Comparison of ENCODE assay signal across 8 cellular contexts in genomic region chr17:28405632-28406477, GRCh38. TPM values are rescaled to one million over a fixed set of nuclear protein-coding genes. Genes with fewer than 3 reads are reported as not detected.
DNase-seq lines count a peak whose midpoint lies in the region; FAIRE-seq and TF ChIP-seq lines count a peak whose summit lies in the region.

Gene SLC46A1 (minus strand): TSS chr17:28406212. CDS start chr17:28406114, 98 bp downstream.

- 0% methylated on average over 15 of the region's 70 CpGs for WGBS in SK-N-SH (ENCODE audit: low lambda C conversion rate)

- no peaks in the 10 kb centered on the region for H4K20me1 ChIP-seq in SK-N-SH (ENCODE audit: insufficient read depth)

- H3K79me2 ChIP-seq in SK-N-SH (ENCODE audit: insufficient read depth) = no peaks in the 10 kb centered on the region

- peaks cover 13% of the 10 kb centered on the region for H3K36me3 Mint-ChIP-seq in brain

- H3K9me3 ChIP-seq in SK-N-SH = no peaks in the 10 kb centered on the region

- peaks cover 13% of the 10 kb centered on the region for H3K27me3 Mint-ChIP-seq in brain

- H3F3A ChIP-seq in SK-N-SH (replicated peaks; ENCODE audit: insufficient read depth) = peaks cover 8% of the 10 kb centered on the region

- peak; percentile 76 for FAIRE-seq in GM19239 (lab: Jason Lieb, UNC)

- TF ChIP-seq CTCF in SK-N-SH (IDR thresholded peaks at IDR 0.05) (no peak), brain (conservative IDR thresholded peaks at IDR 0.05) (no peak)

- DNase-seq in AG20443 (ENCODE audit: low spot score) (peak; percentile 85), GM19239 (ENCODE audit: insufficient read length, low spot score) (peak; percentile 63), SK-N-SH (peak; percentile 91), iPS-NIHi11 (ENCODE audit: low spot score) (peak; percentile 79), DMS153 treated with DMSO at 0.1 percent for 48 hours (lab: John Stamatoyannopoulos, UW; ENCODE audit: unreplicated experiment) (no peak)

- TF ChIP-seq EP300 in Ishikawa (IDR thresholded peaks at IDR 0.05; ENCODE audit: borderline replicate concordance) (no peak), SK-N-SH (IDR thresholded peaks at IDR 0.05; ENCODE audit: borderline replicate concordance in 1 of 2, low read depth in 1 of 2, low read length in 1 of 2) (no peak)

- no peaks in the 10 kb centered on the region for H3K9me2 ChIP-seq in SK-N-SH

- peak within 1 kb of the TSS; percentile 68 for H3K9ac ChIP-seq in SK-N-SH

- peaks cover 46% of the 10 kb centered on the region for H3K4me1 Mint-ChIP-seq in brain

- no peak for TF ChIP-seq RAD21 in Ishikawa (IDR thresholded peaks at IDR 0.05; ENCODE audit: low read depth)
- no peak for TF ChIP-seq RAD21 in SK-N-SH (IDR thresholded peaks at IDR 0.05; ENCODE audit: low read length)

- POLR2A ChIA-PET in SK-N-SH (lab: Yijun Ruan, JAX) = interaction anchor here (0.7 to 2.4 kb wide), 8 partner anchors 10 to 169 kb away, joined by 3 to 11 read pairs (median 4); partner anchors contain the start of genes IFT20, POLDIP2, SARM1 and TNFAIP1

- H3K4me1 ChIP-seq in SK-N-SH (ENCODE audit: control insufficient read depth in 1 of 2, insufficient read depth in 2 of 2, low read depth in 1 of 2, low read length in 1 of 2) = peaks cover 10 to 16% of the 10 kb centered on the region in 2 experiments; a peak in 2 of 4 replicates

- peak within 1 kb of the TSS; percentile 86 to 89 (median 87) for H3K4me3 Mint-ChIP-seq in brain

- H3K27ac Mint-ChIP-seq in brain = peak within 1 kb of the TSS; percentile 72 to 95 (median 86)

- H3K4me2 ChIP-seq in SK-N-SH = peak within 1 kb of the TSS; percentile 99

- H3K4me3 ChIP-seq in SK-N-SH (ENCODE audit: low read depth in 2 of 2, low read length in 1 of 2) = peak within 1 kb of the TSS; percentile 60 to 88
- peak within 1 kb of the TSS; percentile 51 to 72 (median 60) for H3K4me3 ChIP-seq in skin epidermis

- H3K36me3 ChIP-seq in SK-N-SH (replicated peaks in 1 of 2; ENCODE audit: control insufficient read depth in 1 of 2, insufficient read depth in 2 of 2, low read length in 1 of 2) = peaks cover 0 to 22% of the 10 kb centered on the region in 2 experiments

- CTCF ChIA-PET in SK-N-SH (lab: Yijun Ruan, JAX) = interaction anchor here (0.8 to 4.2 kb wide), 7 partner anchors 9 to 135 kb away, joined by 3 to 23 read pairs (median 4); partner anchors contain the start of gene POLDIP2

- peak within 1 kb of the TSS; percentile 96 for H2AFZ ChIP-seq in SK-N-SH (ENCODE audit: low read depth)

- no peaks in the 10 kb centered on the region for H3K9me3 Mint-ChIP-seq in brain

- no peaks in the 10 kb centered on the region for H3K27me3 ChIP-seq in SK-N-SH (ENCODE audit: insufficient read depth)

- H3K27ac ChIP-seq in SK-N-SH (ENCODE audit: low read depth in 2 of 2, low read length in 1 of 2) = peak within 1 kb of the TSS; percentile 16 to 56; a peak in 3 of 4 replicates
- H3K27ac ChIP-seq in skin epidermis = peak within 1 kb of the TSS in 15 of 21 experiments; percentile 21 to 66 (median 41)

TF ChIP-seq in Ishikawa, 13 proteins besides CTCF, POLR2A, EP300 and RAD21 (continues in another document):
- TF ChIP-seq TCF12 (IDR thresholded peaks at IDR 0.05; ENCODE audit: low read depth) (peak; percentile 70), FOXM1 (IDR thresholded peaks at IDR 0.05; ENCODE audit: borderline replicate concordance, low read depth) (no peak), CREB1 (IDR thresholded peaks at IDR 0.05; ENCODE audit: low read depth) (no peak), CEBPB (IDR thresholded peaks at IDR 0.05) (no peak), REST (IDR thresholded peaks at IDR 0.05; ENCODE audit: low read depth) (0 out of 2 replicates have a peak, but pooled peaks have one; percentile 25), USF1 (IDR thresholded peaks at IDR 0.05) (no peak), YY1 (IDR thresholded peaks at IDR 0.05; ENCODE audit: low read depth) (no peak; the same call in 1 of the 2 replicates), TAF1 (IDR thresholded peaks at IDR 0.05; ENCODE audit: low read depth) (no peak), ZBTB7A (IDR thresholded peaks at IDR 0.05; ENCODE audit: low read depth) (peak; percentile 59; the same call in 1 of the 2 replicates), TEAD4 (IDR thresholded peaks at IDR 0.05) (peak; percentile 19; the same call in 1 of the 2 replicates)

TF ChIP-seq in SK-N-SH, 30 proteins besides CTCF, POLR2A, EP300 and RAD21 (continues in another document):
- TF ChIP-seq JUND (IDR thresholded peaks at IDR 0.05) (no peak), POLR2AphosphoS5 (IDR thresholded peaks at IDR 0.05; ENCODE audit: low read depth, low read length) (no peak), USF2 (IDR thresholded peaks at IDR 0.05; ENCODE audit: borderline replicate concordance, low read depth, low read length) (no peak), EZH2phosphoT487 (IDR thresholded peaks at IDR 0.05; ENCODE audit: borderline replicate concordance, low read depth) (no peak), PBX3 (IDR thresholded peaks at IDR 0.05) (no peak), NFIC (IDR thresholded peaks at IDR 0.05; ENCODE audit: borderline replicate concordance) (no peak), MXI1 (IDR thresholded peaks at IDR 0.05; ENCODE audit: low read depth, low read length) (peak; percentile 85), USF1 (IDR thresholded peaks at IDR 0.05; ENCODE audit: borderline replicate concordance, low read depth) (no peak), GABPA (IDR thresholded peaks at IDR 0.05; ENCODE audit: low read depth) (no peak), CHD2 (IDR thresholded peaks at IDR 0.05; ENCODE audit: low read length, partially characterized antibody) (no peak), TAF1 (IDR thresholded peaks at IDR 0.05; ENCODE audit: borderline replicate concordance, low read depth, low read length) (no peak; the same call in 1 of the 2 replicates), FOXM1 (IDR thresholded peaks at IDR 0.05; ENCODE audit: low read depth) (no peak), RCOR1 (IDR thresholded peaks at IDR 0.05; ENCODE audit: low read length) (no peak), ZBTB33 (IDR thresholded peaks at IDR 0.05; ENCODE audit: borderline replicate concordance, low read depth) (no peak), GATA2 (CRISPR knock-in tag; IDR thresholded peaks at IDR 0.05) (no peak), TEAD4 (IDR thresholded peaks at IDR 0.05; ENCODE audit: borderline replicate concordance, insufficient read depth) (no peak), MAX (IDR thresholded peaks at IDR 0.05; ENCODE audit: low read depth) (peak; percentile 16; the same call in 1 of the 2 replicates), IRF3 (IDR thresholded peaks at IDR 0.05; ENCODE audit: low read depth, low read length) (no peak)

RNA-seq across cellular contexts. Expression of gene SLC46A1, which starts in this region (rescaled TPM):
- polyA plus RNA-seq in SK-N-SH (2012; rRNA removed) (4.2 and 4.3 TPM in 2 replicates), brain (ENCODE audit: insufficient read depth, low read depth, low replicate concordance) (11.5 TPM)
- polyA plus RNA-seq in SK-N-SH (2012; cell fraction: cytosol; rRNA removed) = 2.4 and 3.4 TPM in 2 replicates
- 7.2 and 8.2 TPM in 2 replicates for polyA plus RNA-seq in SK-N-SH (2012; cell fraction: nucleus; rRNA removed)
